In the genomic region with DNA sequence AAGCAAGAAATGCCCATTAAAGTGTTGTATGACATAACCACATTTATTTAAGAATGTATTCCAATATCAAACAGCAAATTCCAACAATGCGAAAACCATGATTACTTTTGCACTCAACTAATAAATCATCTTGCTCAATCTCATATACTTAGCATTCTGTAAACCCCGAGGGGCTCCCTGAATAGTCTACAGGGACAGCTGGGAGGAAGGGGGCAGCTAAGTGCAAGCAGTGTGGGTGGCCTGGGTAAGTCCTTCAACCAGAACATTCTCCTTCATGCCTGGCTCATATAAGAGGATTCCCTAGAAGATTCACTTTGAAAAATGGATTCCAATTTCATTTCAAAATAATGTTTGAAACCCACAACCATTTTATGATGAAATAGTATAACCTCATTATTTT, we compare ENCODE assay signal across 25 cellular contexts.
"Had no signal": no experiment of that assay in that cellular context is flagged by ENCODE, and none has a peak within 500 bp of the region (broad histone marks: within the 10 kb centered on the region; RNA-seq: fewer than 3 reads in every experiment).

No MANE protein-coding gene starts in this region.

- H3K36me3 ChIP-seq: esophagus muscularis mucosa, gastroesophageal sphincter, heart left ventricle, left lung, lower lobe of right lung had no signal

- H3K27me3 Mint-ChIP-seq: naive B cell had no signal

- H3K27me3 ChIP-seq: esophagus muscularis mucosa, foreskin keratinocyte, gastroesophageal sphincter, heart left ventricle, hepatocyte, left lung had no signal

- H3K4me1 ChIP-seq: esophagus muscularis mucosa, foreskin keratinocyte, gastroesophageal sphincter, heart left ventricle, left lung, lower lobe of right lung had no signal

- H3K4me1 Mint-ChIP-seq: immature natural killer cell, mesothelial cell of epicardium, naive B cell had no signal

- H3K9me3 Mint-ChIP-seq: mesothelial cell of epicardium had no signal

- DNase-seq: dermis blood vessel endothelial cell; dorsolateral prefrontal cortex; effector CD4-positive, alpha-beta T cell; effector memory CD4-positive, alpha-beta T cell; foreskin keratinocyte; heart left ventricle; hypothalamus; immature natural killer cell; islet precursor cell; kidney; kidney glomerular epithelial cell; left colon; left lung; left ventricle myocardium superior; lower lobe of right lung; mesenchymal stem cell; mucosa of descending colon; naive B cell had no signal

- H3K4me3 ChIP-seq: coronary artery, dorsolateral prefrontal cortex, esophagus muscularis mucosa, gastroesophageal sphincter, heart left ventricle, hepatocyte, left lung, lower lobe of right lung, mucosa of descending colon had no signal

- H3K4me2 ChIP-seq: hepatocyte had no signal

- H3K9me3 ChIP-seq: esophagus muscularis mucosa, gastroesophageal sphincter, heart left ventricle, left lung, lower lobe of right lung, mucosa of descending colon had no signal

- H2AFZ ChIP-seq: hepatocyte had no signal

- H3K27ac Mint-ChIP-seq: immature natural killer cell, mesothelial cell of epicardium, naive B cell had no signal

- H3K79me2 ChIP-seq: hepatocyte had no signal

- H3K36me3 Mint-ChIP-seq: immature natural killer cell, mesothelial cell of epicardium, naive B cell had no signal

- H3K4me3 Mint-ChIP-seq: immature natural killer cell, mesothelial cell of epicardium, naive B cell had no signal

- FAIRE-seq: endothelial cell of umbilical vein, frontal cortex, kidney had no signal

- H3K27ac ChIP-seq: coronary artery, dorsolateral prefrontal cortex, esophagus muscularis mucosa, foreskin keratinocyte, gastroesophageal sphincter, heart left ventricle, hepatocyte, left lung, lower lobe of right lung had no signal
